ENCODE assay signal across 8 cellular contexts in genomic region chr11:118435233-118435892, GRCh38. TPM values are rescaled to one million over a fixed set of nuclear protein-coding genes. Genes with fewer than 3 reads are reported as not detected.
A peak's percentile ranks its signal among the peaks of the same experiment; 100 is the strongest.
DNase-seq lines count a peak whose midpoint lies in the region; ATAC-seq, FAIRE-seq and TF ChIP-seq lines count a peak whose summit lies in the region.

No MANE protein-coding gene starts in this region.

- no peaks in the 10 kb centered on the region for H3K9me3 ChIP-seq in A549

- peak overlapping the region; percentile 97 for H3K4me2 ChIP-seq in A549

- TF ChIP-seq CTCF in A549 (IDR thresholded peaks at IDR 0.05), result no peak

- DNase-seq in A549 (ENCODE audit: low read depth in 1 of 2, low spot score in 1 of 2) (peak; percentile 29 to 37), NCI-H345 (lab: John Stamatoyannopoulos, UW) (peak; percentile 89), cerebellar cortex (ENCODE audit: low spot score) (peak; percentile 74), left kidney (ENCODE audit: low read depth, low spot score) (peak; percentile 93)
- peak in 3 of 4 experiments; percentile 24 to 38 (median 35) for DNase-seq in activated CD4-positive, CD25-positive, alpha-beta regulatory T cell (lab: John Stamatoyannopoulos, UW)
- DNase-seq in stimulated activated CD4-positive, alpha-beta T cell treated with anti-CD3 and anti-CD28 coated beads, Interleukin-4, amount 100 ng/mL, for 48 hours (ENCODE audit: low read depth in 2 of 2), result peak; percentile 47 to 50

- no peak for FAIRE-seq in A549 (lab: Jason Lieb, UNC)

- POLR2A ChIA-PET in A549 (lab: Yijun Ruan, JAX), result interaction anchor here (0.9 to 1.2 kb wide), 3 partner anchors 9 to 33 kb away, joined by 3 read pairs; no protein-coding TSS in a partner anchor

- H3K27ac ChIP-seq in A549, result peak overlapping the region; percentile 92 to 99

- TF ChIP-seq RAD21 in A549 (conservative IDR thresholded peaks at IDR 0.05 in 1 of 2, IDR thresholded peaks at IDR 0.05 in 1 of 2), result no peak

- peak; percentile 45 to 65 for ATAC-seq in A549
- peak; percentile 20 for ATAC-seq in GM18868 (IDR thresholded peaks at IDR 0.05; ENCODE audit: unreplicated experiment)
- ATAC-seq in HG03175 (IDR thresholded peaks at IDR 0.05; ENCODE audit: unreplicated experiment), result peak; percentile 16

- peak; percentile 51 for TF ChIP-seq POLR2A in A549 (IDR thresholded peaks at IDR 0.05; ENCODE audit: low read length)

- H3K4me1 ChIP-seq in A549, result peaks cover 22% of the 10 kb centered on the region; the same call in 2 of the 3 replicates

- no peak for TF ChIP-seq EP300 in A549 (IDR thresholded peaks at IDR 0.05)

- H3K4me3 ChIP-seq in A549, result peak overlapping the region; percentile 95

- CTCF ChIA-PET in A549 (lab: Yijun Ruan, JAX), result interaction anchor here (0.8 to 1.2 kb wide), 3 partner anchors 53 to 237 kb away, joined by 3 to 4 read pairs (median 4); no protein-coding TSS in a partner anchor

- 0% methylated on average over 12 of the region's 38 CpGs for WGBS in A549 (ENCODE audit: missing lambda C conversion rate)

TF ChIP-seq in A549, 52 proteins besides CTCF, POLR2A, EP300 and RAD21:
- TF ChIP-seq MAX (IDR thresholded peaks at IDR 0.05), result peak; percentile 32; the same call in 1 of the 2 replicates
- no peak for TF ChIP-seq TP53 (CRISPR knock-in tag; IDR thresholded peaks at IDR 0.05)

RNA-seq across cellular contexts. Expression of gene KMT2A, which starts 0.9 kb away (rescaled TPM):
- polyA plus RNA-seq in A549 (2011; rRNA removed) (20.3 and 28.4 TPM in 2 replicates), A549 (2017; fragmentation: RNase III; extraction: RNeasy Plus Mini Kit Qiagen cat#74134 plus additional on column Dnase treatment) (6.8 to 9.7 TPM (median 7.1 TPM) in 3 replicates)
- 8.3 and 9.3 TPM in 2 replicates for polyA plus RNA-seq in A549 (2012; cell fraction: cytosol; rRNA removed)
- 17.6 and 25.6 TPM in 2 replicates for polyA plus RNA-seq in A549 (2012; cell fraction: nucleus; rRNA removed)
- 61.1 and 62.5 TPM in 2 replicates for polyA minus RNA-seq in A549 (2011; rRNA and poly(A)+ RNA removed)

RNA-seq across cellular contexts. Expression of gene ATP5MG, which starts 34.0 kb away (rescaled TPM):
- polyA plus RNA-seq in A549 (2011; rRNA removed) (242 and 337 TPM in 2 replicates), A549 (2017; fragmentation: RNase III; extraction: RNeasy Plus Mini Kit Qiagen cat#74134 plus additional on column Dnase treatment) (437 to 446 TPM (median 438 TPM) in 3 replicates)
- polyA plus RNA-seq in A549 (2012; cell fraction: cytosol; rRNA removed), result 103 and 136 TPM in 2 replicates
- 37.7 and 77.1 TPM in 2 replicates for polyA plus RNA-seq in A549 (2012; cell fraction: nucleus; rRNA removed)
- 30.8 and 39.5 TPM in 2 replicates for polyA minus RNA-seq in A549 (2011; rRNA and poly(A)+ RNA removed)

Comparison
In these comparisons a context has a peak if more than half of its experiments do, and no peak if none do; other contexts are left out.
1. Peak in every context shown above with its lines: DNase-seq, ATAC-seq, H3K4me3 ChIP-seq and H3K27ac ChIP-seq.
2. DNase-seq: peak in every context shown above with its lines; median percentile 93 in left kidney; 89 in NCI-H345; 74 in cerebellar cortex; 48 in stimulated activated CD4-positive, alpha-beta T cell treated with anti-CD3 and anti-CD28 coated beads, Interleukin-4, amount 100 ng/mL, for 48 hours; 35 in activated CD4-positive, CD25-positive, alpha-beta regulatory T cell; 33 in A549.